27 cellular contexts compared by ENCODE assay signal in genomic region chr4:134636332-134637055, GRCh38.
DNase-seq lines count a peak whose midpoint lies in the region; ATAC-seq, FAIRE-seq and TF ChIP-seq lines count a peak whose summit lies in the region.
"Had no signal": no experiment of that assay in that cellular context is flagged by ENCODE, and none has a peak within 500 bp of the region (broad histone marks: within the 10 kb centered on the region; RNA-seq: fewer than 3 reads in every experiment).

No MANE protein-coding gene starts in this region.

- peak; percentile 11 to 65 (median 42) for ATAC-seq in pancreas
- ATAC-seq in HG03139 (IDR thresholded peaks at IDR 0.05; ENCODE audit: unreplicated experiment): no peak
- ATAC-seq: activated T-cell treated with anti-CD3 and anti-CD28 coated beads, Interleukin-2, amount 50 U/mL, for 4 hours; heart right ventricle; left cardiac atrium; right cardiac atrium; stimulated activated naive CD8-positive, alpha-beta T cell treated with anti-CD3 and anti-CD28 coated beads, Interleukin-15, Interleukin-2, amounts not matched to agents 100 U/mL and 50 U/mL, for 24 hours had no signal

- peak overlapping the region; percentile 68 for H3K27ac Mint-ChIP-seq in endodermal cell
- H3K27ac Mint-ChIP-seq: IgD-negative memory B cell, naive B cell had no signal

- in situ Hi-C loops in SK-MEL-5 (cut with HindIII; ENCODE audit: low pct_unique_long_range_greater_than_20kb, low sequenced_read_pairs): no loop called here

- no peak overlapping the region for H3K4me3 ChIP-seq in endodermal cell (ENCODE audit: low read length)
- H3K4me3 ChIP-seq in pancreas: peak overlapping the region in 1 of 4 donors; percentile 24
- H3K4me3 ChIP-seq: adrenal gland, heart right ventricle, thoracic aorta had no signal

- FAIRE-seq in pancreas (lab: Jason Lieb, UNC): no peak
- FAIRE-seq: GM19239 had no signal

- H3K4me3 Mint-ChIP-seq in endodermal cell: no peak overlapping the region
- H3K4me3 Mint-ChIP-seq: activated T-cell treated with anti-CD3 and anti-CD28 coated beads, Interleukin-2, amount 50 U/mL, for 4 hours; IgD-negative memory B cell; naive B cell had no signal

- H3K27me3 ChIP-seq in endodermal cell (ENCODE audit: control insufficient read depth, insufficient read depth, low read length, poor library complexity, severe bottlenecking): no peaks in the 10 kb centered on the region
- H3K27me3 ChIP-seq in pancreas: no peaks in the 10 kb centered on the region
- H3K27me3 ChIP-seq: adrenal gland, brain microvascular endothelial cell, heart right ventricle had no signal

- H3K36me3 ChIP-seq in endodermal cell (ENCODE audit: control insufficient read depth, insufficient read depth, low read length) (no peaks in the 10 kb centered on the region), pancreas (no peaks in the 10 kb centered on the region)
- H3K36me3 ChIP-seq: adrenal gland, brain microvascular endothelial cell, heart right ventricle, thoracic aorta had no signal

- H3K4me1 ChIP-seq in endodermal cell (ENCODE audit: control insufficient read depth, insufficient read depth, low read length) (no peaks in the 10 kb centered on the region), pancreas (peaks cover 0 to 5% (median 0%) of the 10 kb centered on the region in 3 donors)
- H3K4me1 ChIP-seq: adrenal gland, heart right ventricle had no signal

- no peak for TF ChIP-seq CTCF in endodermal cell (conservative IDR thresholded peaks at IDR 0.05)
- TF ChIP-seq CTCF in pancreas (IDR thresholded peaks at IDR 0.05): no peak

- H3K9ac ChIP-seq in endodermal cell (ENCODE audit: extremely low read depth, low read length, poor library complexity, severe bottlenecking): no peak overlapping the region

- WGBS in endodermal cell (ENCODE audit: insufficient coverage in 1 of 2, insufficient read length in 1 of 2), 2 experiments: 80 to 92% methylated on average over 5 to 8 of the region's 8 CpGs
- 17% methylated on average over 8 of the region's 8 CpGs for WGBS in pancreas, 2 donors

- no peaks in the 10 kb centered on the region for H3K27me3 Mint-ChIP-seq in endodermal cell (ENCODE audit: insufficient read depth)
- H3K27me3 Mint-ChIP-seq: IgD-negative memory B cell, naive B cell had no signal

- H3K9me3 ChIP-seq in endodermal cell (ENCODE audit: control insufficient read depth, low read length): no peaks in the 10 kb centered on the region
- no peaks in the 10 kb centered on the region for H3K9me3 ChIP-seq in pancreas
- H3K9me3 ChIP-seq: adrenal gland, thoracic aorta had no signal

- peak overlapping the region; percentile 65 for H3K27ac ChIP-seq in endodermal cell (ENCODE audit: low read depth, low read length)
- H3K27ac ChIP-seq in pancreas: no peak overlapping the region
- H3K27ac ChIP-seq: adrenal gland, brain microvascular endothelial cell, heart right ventricle, thoracic aorta had no signal

- H3K36me3 Mint-ChIP-seq in endodermal cell (ENCODE audit: low read depth): no peaks in the 10 kb centered on the region
- H3K36me3 Mint-ChIP-seq: IgD-negative memory B cell, naive B cell had no signal

- intact Hi-C loops in pancreas (cut with DNase I): no loop called here

- no peaks in the 10 kb centered on the region for H3K9me3 Mint-ChIP-seq in endodermal cell

- no peaks in the 10 kb centered on the region for H3K4me1 Mint-ChIP-seq in endodermal cell
- H3K4me1 Mint-ChIP-seq: IgD-negative memory B cell, naive B cell had no signal

- DNase-seq in Kasumi-1 (lab: John Stamatoyannopoulos, UW) (peak; percentile 79 to 89), SK-MEL-5 (ENCODE audit: low read depth, low spot score) (peak; percentile 72), endodermal cell (no peak), pancreas (no peak)
- no peak for DNase-seq in NK-92 treated with Interleukin-12 subunit alpha and Interleukin-12 subunit beta, amount 100 ng/mL, for 24 hours (lab: John Stamatoyannopoulos, UW)
- no peak for DNase-seq in stimulated activated CD4-positive, alpha-beta T cell treated with anti-CD3 and anti-CD28 coated beads, Interleukin-4, amount 100 ng/mL, for 1 hour
- DNase-seq: activated CD4-positive, alpha-beta T cell treated with anti-CD3 and anti-CD28 coated beads for 4 hours; activated naive CD4-positive, alpha-beta T cell; activated T-cell treated with anti-CD3 and anti-CD28 coated beads, Interleukin-2, amount 50 U/mL, for 4 hours; adrenal gland; brain microvascular endothelial cell; C1 segment of cervical spinal cord; Calu3; effector CD4-positive, alpha-beta T cell; erythroblast; heart right ventricle; left cardiac atrium; mesenchymal stem cell; naive B cell; NCI-H1694; NCI-H524 treated with DMSO at 0.1 percent for 48 hours; right cardiac atrium; stimulated activated naive CD8-positive, alpha-beta T cell treated with anti-CD3 and anti-CD28 coated beads, Interleukin-15, Interleukin-2, amounts not matched to agents 100 U/mL and 50 U/mL, for 24 hours had no signal

Comparison
In these comparisons a context has a peak if more than half of its experiments do, and no peak if none do; other contexts are left out.
1. DNase-seq: peak in Kasumi-1 (2 of 2) and SK-MEL-5 (single experiment); none in endodermal cell (single experiment), pancreas (0 of 6), NK-92 treated with Interleukin-12 subunit alpha and Interleukin-12 subunit beta, amount 100 ng/mL, for 24 hours (single experiment) and stimulated activated CD4-positive, alpha-beta T cell treated with anti-CD3 and anti-CD28 coated beads, Interleukin-4, amount 100 ng/mL, for 1 hour (single experiment).